9 cellular contexts compared by ENCODE assay signal in genomic region chr1:150613061-150613920, GRCh38. TPM values are rescaled to one million over a fixed set of nuclear protein-coding genes. Genes with fewer than 3 reads are reported as not detected.
DNase-seq lines count a peak whose midpoint lies in the region; ATAC-seq and FAIRE-seq lines count a peak whose summit lies in the region.
"Had no signal": no experiment of that assay in that cellular context is flagged by ENCODE, and none has a peak within 500 bp of the region (broad histone marks: within the 10 kb centered on the region; RNA-seq: fewer than 3 reads in every experiment).

No MANE protein-coding gene starts in this region.

- DNase-seq in GF-D8 (lab: John Stamatoyannopoulos, UW) = peak; percentile 93
- DNase-seq in OCI-M2 (lab: John Stamatoyannopoulos, UW; ENCODE audit: unreplicated experiment) = peak; percentile 39
- peak; percentile 46 for DNase-seq in activated naive CD4-positive, alpha-beta T cell treated with anti-CD3 and anti-CD28 coated beads, Interleukin-2, amount 50 U/mL, for 16 hours
- no peak for DNase-seq in Right ventricle myocardium superior
- peak; percentile 94 for DNase-seq in small intestine
- DNase-seq in cerebellar cortex (ENCODE audit: low spot score) = no peak
- DNase-seq in NCI-H524 (lab: John Stamatoyannopoulos, UW) = no peak

- ATAC-seq in HG02973 (IDR thresholded peaks at IDR 0.05; ENCODE audit: unreplicated experiment) = peak; percentile 39
- peak; percentile 65 for ATAC-seq in Right ventricle myocardium superior (ENCODE audit: poor library complexity)

- no peaks in the 10 kb centered on the region for H3K36me3 ChIP-seq in small intestine (ENCODE audit: control insufficient read depth in 2 of 2, insufficient read depth in 2 of 2, low read length in 2 of 2)

- H3K4me1 ChIP-seq in small intestine (ENCODE audit: control insufficient read depth in 2 of 2, insufficient read depth in 1 of 2, low read depth in 1 of 2, low read length in 1 of 2) = peaks cover 8 to 18% of the 10 kb centered on the region in 2 donors

- H3K9me3 ChIP-seq in small intestine (ENCODE audit: control insufficient read depth, low read depth) = no peaks in the 10 kb centered on the region

- WGBS in small intestine, 3 donors = 38 to 44% (median 38%) methylated on average over 12 of the region's 12 CpGs

- no peak for FAIRE-seq in small intestine (lab: Jason Lieb, UNC)

- intact Hi-C loops in Right ventricle myocardium superior (cut with DNase I) = no loop called here

- H3K4me3 ChIP-seq in small intestine (ENCODE audit: low read depth in 1 of 2, low read length in 2 of 2) = no peak overlapping the region
- H3K4me3 ChIP-seq: cardiac muscle cell had no signal

- peak overlapping the region; percentile 75 to 96 for H3K27ac ChIP-seq in small intestine (ENCODE audit: low read depth in 1 of 2, low read length in 1 of 2)

- H3K27me3 ChIP-seq in small intestine (ENCODE audit: control insufficient read depth in 2 of 2, insufficient read depth in 2 of 2, low read length in 2 of 2) = no peaks in the 10 kb centered on the region
- H3K27me3 ChIP-seq: cardiac muscle cell had no signal

RNA-seq across cellular contexts. Expression of gene ENSA, which starts 16.1 kb away (rescaled TPM):
- total RNA-seq in Right ventricle myocardium superior = 108 TPM
- 100 to 1,000 TPM; 143 to 188 (median 160) TPM for polyA plus RNA-seq in small intestine

RNA-seq across cellular contexts. Expression of gene MCL1, which starts 33.9 kb away (rescaled TPM):
- total RNA-seq in Right ventricle myocardium superior = 85.9 TPM
- 100 to 1,000 TPM in 2 of 3 donors, 10 to 100 TPM in 1; 87.0 to 110 (median 101) TPM for polyA plus RNA-seq in small intestine

Comparison
In these comparisons a context has a peak if more than half of its experiments do, and no peak if none do; other contexts are left out.
1. DNase-seq: peak in GF-D8 (single experiment), OCI-M2 (single experiment), activated naive CD4-positive, alpha-beta T cell treated with anti-CD3 and anti-CD28 coated beads, Interleukin-2, amount 50 U/mL, for 16 hours (single experiment) and small intestine (single experiment); none in Right ventricle myocardium superior (single experiment), cerebellar cortex (single experiment) and NCI-H524 (0 of 2).